Comparison of ENCODE assay signal across 27 cellular contexts in the genomic region with DNA sequence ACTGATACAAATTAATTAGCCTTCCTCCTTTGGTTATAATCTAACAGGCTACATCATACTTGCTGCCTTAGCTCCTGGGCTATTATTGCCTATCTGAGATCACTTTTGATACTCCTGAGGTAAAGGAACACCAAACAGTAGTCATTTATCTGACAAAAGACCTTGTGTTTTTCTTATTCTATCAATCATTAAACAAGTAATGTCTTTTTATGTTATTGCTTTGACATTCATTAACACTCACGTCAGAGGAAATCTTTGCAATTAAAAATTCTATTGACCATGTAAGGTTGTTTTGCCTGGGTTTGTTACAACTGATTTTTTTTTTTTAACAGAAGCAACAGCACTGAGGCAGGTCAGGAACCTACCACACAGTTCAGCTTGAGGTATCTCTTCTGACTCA.
DNase-seq lines count a peak whose midpoint lies in the region; ATAC-seq, FAIRE-seq and TF ChIP-seq lines count a peak whose summit lies in the region.
"Had no signal": no experiment of that assay in that cellular context is flagged by ENCODE, and none has a peak within 500 bp of the region (broad histone marks: within the 10 kb centered on the region; RNA-seq: fewer than 3 reads in every experiment).

No MANE protein-coding gene starts in this region.

- H3K9me3 ChIP-seq in HEK293 (ENCODE audit: control insufficient read depth, insufficient read depth, low read depth, low read length), result no peaks in the 10 kb centered on the region
- H3K9me3 ChIP-seq in small intestine (ENCODE audit: control insufficient read depth, low read depth), result no peaks in the 10 kb centered on the region
- H3K9me3 ChIP-seq: BLaER1 had no signal

- no peak overlapping the region for H3K27ac ChIP-seq in HEK293 (ENCODE audit: extremely low read depth, low read depth, low read length)
- H3K27ac ChIP-seq in small intestine (ENCODE audit: low read depth in 1 of 2, low read length in 1 of 2), result no peak overlapping the region
- H3K27ac ChIP-seq: BLaER1, GM23248, KMS-11, RWPE1 had no signal

- ATAC-seq in left colon (peak; percentile 58), GM19351 (IDR thresholded peaks at IDR 0.05; ENCODE audit: unreplicated experiment) (no peak)
- ATAC-seq: Panc1 had no signal

- DNase-seq in left colon, result no peak
- peak; percentile 88 for DNase-seq in small intestine
- DNase-seq in NCI-H1930 (lab: John Stamatoyannopoulos, UW), result no peak
- no peak for DNase-seq in dermis blood vessel endothelial cell
- no peak for DNase-seq in stimulated activated naive CD4-positive, alpha-beta T cell treated with Interleukin-2 at 50 U/mL for 16 hours (lab: John Stamatoyannopoulos, UW)
- DNase-seq: CD4-positive, CD25-positive, alpha-beta regulatory T cell; DMS53; GM23248; H9; HFFc6; IMR-90; NCI-H1048; NCI-H1436 treated with DMSO at 0.1 percent for 48 hours; NCI-H187 treated with DMSO at 0.1 percent for 48 hours; NCI-H2107; NCI-H446; NCI-H524 treated with DMSO at 0.1 percent for 48 hours; SHP77 had no signal

- CTCF ChIA-PET in HEK293 (lab: Yijun Ruan, JAX), result interaction anchor here (0.8 to 1.1 kb wide), 2 partner anchors 141 to 148 kb away, joined by 3 to 5 read pairs; no protein-coding TSS in a partner anchor

- H3K36me3 ChIP-seq in HEK293 (ENCODE audit: control insufficient read depth in 2 of 2, insufficient read depth in 1 of 2, low read length in 2 of 2), result no peaks in the 10 kb centered on the region
- H3K36me3 ChIP-seq in small intestine (ENCODE audit: control insufficient read depth in 2 of 2, insufficient read depth in 2 of 2, low read length in 2 of 2), result no peaks in the 10 kb centered on the region
- H3K36me3 ChIP-seq: BLaER1 had no signal

- TF ChIP-seq CTCF in HEK293 (tag by site-specific recombination; IDR thresholded peaks at IDR 0.05), result no peak

- H3K27me3 ChIP-seq in small intestine (ENCODE audit: control insufficient read depth in 2 of 2, insufficient read depth in 2 of 2, low read length in 2 of 2), result no peaks in the 10 kb centered on the region
- H3K27me3 ChIP-seq: BLaER1 had no signal

- no peak overlapping the region for H3K4me3 ChIP-seq in HEK293 (ENCODE audit: low read depth, low read length)
- no peak overlapping the region for H3K4me3 ChIP-seq in small intestine (ENCODE audit: low read depth in 1 of 2, low read length in 2 of 2)
- H3K4me3 ChIP-seq: BLaER1, GM23248 had no signal

- FAIRE-seq in colon (lab: Jason Lieb, UNC), result peak; percentile 95
- FAIRE-seq in small intestine (lab: Jason Lieb, UNC), result peak; percentile 94
- FAIRE-seq: A204.1, GM18507 had no signal

- H3K4me1 ChIP-seq in HEK293 (ENCODE audit: control insufficient read depth, insufficient read depth, low read length), result 0 out of 2 replicates have a peak, but pooled peaks cover 4% of the 10 kb centered on the region
- H3K4me1 ChIP-seq in small intestine (ENCODE audit: control insufficient read depth in 2 of 2, insufficient read depth in 1 of 2, low read depth in 1 of 2, low read length in 1 of 2), result peaks cover 2 to 12% of the 10 kb centered on the region in 2 donors
- H3K4me1 ChIP-seq: BLaER1 had no signal

- POLR2A ChIA-PET in HEK293 (lab: Yijun Ruan, JAX), result no interaction called here

- 11 to 51% (median 41%) methylated on average over 1 of the region's 1 CpG for WGBS in small intestine, 3 donors

- intact Hi-C loops in left colon (cut with DNase I, micrococcal nuclease), result no loop called here

TF ChIP-seq in HEK293, 187 proteins besides CTCF, POLR2A, EP300 and RAD21:
- peak; percentile 44; the same call in 1 of the 2 replicates for TF ChIP-seq OSR2 (tag by site-specific recombination; IDR thresholded peaks at IDR 0.05)
- TF ChIP-seq, protein P1, sequence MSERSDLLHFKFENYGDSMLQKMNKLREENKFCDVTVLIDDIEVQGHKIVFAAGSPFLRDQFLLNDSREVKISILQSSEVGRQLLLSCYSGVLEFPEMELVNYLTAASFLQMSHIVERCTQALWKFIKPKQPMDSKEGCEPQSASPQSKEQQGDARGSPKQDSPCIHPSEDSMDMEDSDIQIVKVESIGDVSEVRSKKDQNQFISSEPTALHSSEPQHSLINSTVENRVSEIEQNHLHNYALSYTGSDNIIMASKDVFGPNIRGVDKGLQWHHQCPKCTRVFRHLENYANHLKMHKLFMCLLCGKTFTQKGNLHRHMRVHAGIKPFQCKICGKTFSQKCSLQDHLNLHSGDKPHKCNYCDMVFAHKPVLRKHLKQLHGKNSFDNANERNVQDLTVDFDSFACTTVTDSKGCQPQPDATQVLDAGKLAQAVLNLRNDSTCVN (tag by site-specific recombination; optimal IDR thresholded peaks at IDR 0.05), result no peak
- TF ChIP-seq ZNF404 (tag by site-specific recombination; IDR thresholded peaks at IDR 0.05), result no peak
- TF ChIP-seq ZNF548 (tag by site-specific recombination; IDR thresholded peaks at IDR 0.05), result no peak
